Comparison of ENCODE assay signal across 16 cellular contexts in genomic region chr5:9288234-9288633, GRCh38.
DNase-seq lines count a peak whose midpoint lies in the region; ATAC-seq and TF ChIP-seq lines count a peak whose summit lies in the region.
"Had no signal": no experiment of that assay in that cellular context is flagged by ENCODE, and none has a peak within 500 bp of the region (broad histone marks: within the 10 kb centered on the region; RNA-seq: fewer than 3 reads in every experiment).

No MANE protein-coding gene starts in this region.

- no peaks in the 10 kb centered on the region for H3K36me3 ChIP-seq in brain microvascular endothelial cell (replicated peaks)
- H3K36me3 ChIP-seq: adrenal gland, lower lobe of right lung had no signal

- no peak overlapping the region for H3K27ac ChIP-seq in brain microvascular endothelial cell
- H3K27ac ChIP-seq: lower lobe of right lung had no signal

- DNase-seq in ELF-1 (ENCODE audit: low read depth, low spot score) (peak; percentile 43), brain microvascular endothelial cell (no peak), hippocampal formation (lab: John Stamatoyannopoulos, UW) (peak; percentile 13 to 23), posterior vena cava (ENCODE audit: low spot score) (peak; percentile 86), NCI-H1694 treated with DMSO at 0.1 percent for 48 hours (lab: John Stamatoyannopoulos, UW) (no peak)
- DNase-seq: CD8-positive, alpha-beta T cell; effector memory CD4-positive, alpha-beta T cell; lower lobe of right lung; naive thymus-derived CD4-positive, alpha-beta T cell; NCI-H2227 treated with DMSO at 0.1 percent for 48 hours; stimulated activated naive CD4-positive, alpha-beta T cell treated with Interleukin-2 at 50 U/mL for 16 hours; T-helper 17 cell had no signal

- in situ Hi-C loops in brain microvascular endothelial cell (cut with HindIII; ENCODE audit: low pct_ligation_motif_present, low sequenced_read_pairs): no loop called here

- ATAC-seq in GM19328 (IDR thresholded peaks at IDR 0.05; ENCODE audit: unreplicated experiment) (no peak), SK-N-SH treated with all-trans-retinoic acid at 6 μM for 48 hours (no peak), GM21717 (IDR thresholded peaks at IDR 0.05; ENCODE audit: unreplicated experiment) (no peak)
- ATAC-seq: CD8-positive, alpha-beta T cell; lower lobe of right lung; naive thymus-derived CD4-positive, alpha-beta T cell; T-helper 17 cell had no signal

- TF ChIP-seq CTCF in brain microvascular endothelial cell (IDR thresholded peaks at IDR 0.05; ENCODE audit: low read depth, low read length, missing control alignments): peak; percentile 31

- intact Hi-C loops in posterior vena cava (cut with DNase I): loop anchor here in 1 of 2 donors (10.0 kb wide), 1 partner anchor 257 kb away; the partner anchor contains the start of gene SEMA5A

- no peaks in the 10 kb centered on the region for H3K27me3 ChIP-seq in brain microvascular endothelial cell (replicated peaks)
- H3K27me3 ChIP-seq: adrenal gland had no signal

- H3K4me3 ChIP-seq in brain microvascular endothelial cell (ENCODE audit: low read depth, low read length): no peak overlapping the region
- H3K4me3 ChIP-seq: adrenal gland, lower lobe of right lung had no signal

TF ChIP-seq in SK-N-SH treated with all-trans-retinoic acid at 6 μM for 48 hours, 23 proteins besides CTCF, POLR2A, EP300 and RAD21:
- TF ChIP-seq GLIS3 (CRISPR knock-in tag; IDR thresholded peaks at IDR 0.05): no peak
- TF ChIP-seq BACH2 (CRISPR knock-in tag; IDR thresholded peaks at IDR 0.05; ENCODE audit: borderline replicate concordance): no peak
- TF ChIP-seq CSDC2 (CRISPR knock-in tag; IDR thresholded peaks at IDR 0.05): no peak
- no peak for TF ChIP-seq ISL1 (CRISPR knock-in tag; IDR thresholded peaks at IDR 0.05)
- no peak for TF ChIP-seq TSHZ2 (CRISPR knock-in tag; IDR thresholded peaks at IDR 0.05)
- TF ChIP-seq PATZ1 (CRISPR knock-in tag; IDR thresholded peaks at IDR 0.05; ENCODE audit: borderline replicate concordance): no peak
- TF ChIP-seq ZNF8 (CRISPR knock-in tag; IDR thresholded peaks at IDR 0.05): no peak
- TF ChIP-seq ZFP30 (CRISPR knock-in tag; IDR thresholded peaks at IDR 0.05): no peak
- no peak for TF ChIP-seq CREB5 (CRISPR knock-in tag; IDR thresholded peaks at IDR 0.05; ENCODE audit: low read depth)

Comparison
In these comparisons a context has a peak if more than half of its experiments do, and no peak if none do; other contexts are left out.
1. DNase-seq: peak in ELF-1 (single experiment), hippocampal formation (2 of 2) and posterior vena cava (single experiment); none in brain microvascular endothelial cell (single experiment) and NCI-H1694 treated with DMSO at 0.1 percent for 48 hours (single experiment).